8 cellular contexts compared by ENCODE assay signal in the genomic region with DNA sequence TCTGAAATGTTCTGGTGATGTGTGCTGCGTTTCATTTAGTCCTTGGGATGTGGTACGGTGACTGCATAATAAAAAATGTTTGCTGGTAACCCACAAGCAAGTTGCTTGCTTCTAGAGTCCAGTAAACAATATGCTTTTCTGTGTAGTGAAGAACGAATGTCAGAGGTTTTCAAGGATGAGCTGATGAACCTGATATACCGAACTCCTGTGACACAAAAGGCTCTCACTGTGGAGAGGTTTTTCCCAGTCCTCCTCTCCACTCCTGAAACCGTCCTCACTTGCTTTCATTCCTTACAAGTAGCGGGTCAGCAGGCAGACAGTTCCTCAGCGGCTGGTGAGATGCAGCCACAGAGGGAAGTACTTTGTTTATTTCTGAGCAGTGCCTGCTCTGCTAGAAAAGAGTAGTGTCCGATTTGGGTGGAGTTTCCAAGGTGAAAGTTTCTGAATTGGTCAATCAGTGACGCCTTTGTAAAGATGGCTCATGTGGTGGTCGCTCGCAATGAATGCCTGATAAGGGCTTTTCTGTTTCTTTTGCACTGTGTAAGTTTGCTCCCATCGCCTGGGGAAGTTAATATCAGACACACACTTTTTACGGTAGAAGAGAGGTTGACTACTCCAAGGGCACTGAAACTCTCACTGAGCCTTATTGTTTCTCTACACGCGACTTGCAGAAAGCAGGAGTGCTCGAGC. TPM values are rescaled to one million over a fixed set of nuclear protein-coding genes. Genes with fewer than 3 reads are reported as not detected.
DNase-seq lines count a peak whose midpoint lies in the region; ATAC-seq, FAIRE-seq and TF ChIP-seq lines count a peak whose summit lies in the region.

No MANE protein-coding gene starts in this region.

- DNase-seq in NCI-H345 treated with DMSO at 0.1 percent for 48 hours (lab: John Stamatoyannopoulos, UW; ENCODE audit: unreplicated experiment) (peak; percentile 42), K562 (ENCODE audit: extremely low read depth in 1 of 4, low spot score in 3 of 4) (peak in 1 of 4 experiments; percentile 29), kidney (no peak)
- DNase-seq in stimulated activated CD8-positive, alpha-beta memory T cell treated with anti-CD3 and anti-CD28 coated beads, Interleukin-4, amount 100 ng/mL, for 48 hours = peak; percentile 56

- BruUV-seq in K562 (replicated peaks; lab: Mats Ljungman, UMichigan) = no TSS peak

- H3K4me2 ChIP-seq in BLaER1 treated with 17β-estradiol and CSF1 and Interleukin-3, amounts not matched to agents 10 nM and 100 nM = peak overlapping the region; percentile 83 to 97 (median 92)
- H3K4me2 ChIP-seq in K562 (ENCODE audit: insufficient read depth, low read length) = peak overlapping the region; percentile 79

- POLR2A ChIA-PET in K562 (lab: Yijun Ruan, JAX) = no interaction called here

- H2AFZ ChIP-seq in K562 (ENCODE audit: low read depth, low read length) = peak overlapping the region; percentile 71

- in situ Hi-C loops in K562 (cut with MboI) = no loop called here

- peaks cover 56 to 63% (median 59%) of the 10 kb centered on the region in 10 experiments for H3K4me1 ChIP-seq in BLaER1 treated with 17β-estradiol and CSF1 and Interleukin-3, amounts not matched to agents 10 nM and 100 nM
- peaks cover 0 to 5% of the 10 kb centered on the region in 2 experiments; a peak in 3 of 5 replicates for H3K4me1 ChIP-seq in K562 (replicated peaks in 1 of 2; ENCODE audit: control insufficient read depth in 2 of 2, insufficient read depth in 2 of 2, low read length in 2 of 2)
- H3K4me1 ChIP-seq in kidney (ENCODE audit: control insufficient read depth in 1 of 2, insufficient read depth in 1 of 2, low read depth in 1 of 2, low read length in 2 of 2) = peaks cover 12 to 13% of the 10 kb centered on the region in 2 donors

- peak overlapping the region; percentile 72 to 87 (median 78) for H3K4me3 ChIP-seq in BLaER1 treated with 17β-estradiol and CSF1 and Interleukin-3, amounts not matched to agents 10 nM and 100 nM
- peak overlapping the region; percentile 77 for H3K4me3 ChIP-seq in K562
- peak overlapping the region; percentile 94 to 97 for H3K4me3 ChIP-seq in kidney (ENCODE audit: low read length in 2 of 2)

- no peaks in the 10 kb centered on the region for H3K9me1 ChIP-seq in K562 (ENCODE audit: control insufficient read depth, insufficient read depth, low read length)

- intact Hi-C loops in K562 (cut with micrococcal nuclease) = loop anchor here (5.0 kb wide), 1 partner anchor 145 kb away; no protein-coding TSS in a partner anchor
- intact Hi-C loops in kidney (cut with DNase I) = no loop called here

- H4K20me1 ChIP-seq in BLaER1 treated with 17β-estradiol and CSF1 and Interleukin-3, amounts not matched to agents 10 nM and 100 nM = peaks cover 4 to 49% (median 34%) of the 10 kb centered on the region in 11 experiments; a peak in 18 of 22 replicates
- no peaks in the 10 kb centered on the region for H4K20me1 ChIP-seq in K562 (replicated peaks; ENCODE audit: control insufficient read depth, insufficient read depth, low read length)

- no peaks in the 10 kb centered on the region for H3K27me3 ChIP-seq in BLaER1 treated with 17β-estradiol and CSF1 and Interleukin-3, amounts not matched to agents 10 nM and 100 nM
- no peaks in the 10 kb centered on the region for H3K27me3 ChIP-seq in K562 (ENCODE audit: control insufficient read depth in 2 of 2, insufficient read depth in 2 of 2, low read length in 2 of 2)

- peaks cover 0 to 30% (median 13%) of the 10 kb centered on the region in 11 experiments; a peak in 15 of 22 replicates for H3K36me3 ChIP-seq in BLaER1 treated with 17β-estradiol and CSF1 and Interleukin-3, amounts not matched to agents 10 nM and 100 nM
- H3K36me3 ChIP-seq in K562 (ENCODE audit: control insufficient read depth, insufficient read depth, low read length) (no peaks in the 10 kb centered on the region), kidney (ENCODE audit: control insufficient read depth in 1 of 2, insufficient read depth in 2 of 2, low read length in 2 of 2) (no peaks in the 10 kb centered on the region)

- peak overlapping the region; percentile 89 to 100 (median 100) for H3K27ac ChIP-seq in BLaER1 treated with 17β-estradiol and CSF1 and Interleukin-3, amounts not matched to agents 10 nM and 100 nM
- H3K27ac ChIP-seq in K562 (ENCODE audit: extremely low read depth, low read depth, low read length) (peak overlapping the region; percentile 99), kidney (ENCODE audit: low read depth in 2 of 2, low read length in 2 of 2) (peak overlapping the region; percentile 8 to 79)

- no peak for TF ChIP-seq EP300 in K562 (IDR thresholded peaks at IDR 0.05; ENCODE audit: low read length)

- H3K9me3 ChIP-seq in BLaER1 treated with 17β-estradiol and CSF1 and Interleukin-3, amounts not matched to agents 10 nM and 100 nM (replicated peaks in 1 of 11) = no peaks in the 10 kb centered on the region
- H3K9me3 ChIP-seq in K562 (replicated peaks; ENCODE audit: control insufficient read depth, insufficient read depth, low read depth, low read length) (no peaks in the 10 kb centered on the region; the same call in 1 of the 2 replicates), kidney (ENCODE audit: control insufficient read depth in 1 of 2, low read length in 2 of 2) (no peaks in the 10 kb centered on the region)

- no peak for TF ChIP-seq POLR2A in K562 (conservative IDR thresholded peaks at IDR 0.05)

- TF ChIP-seq RAD21 in K562 (CRISPR knock-in tag; conservative IDR thresholded peaks at IDR 0.05 in 1 of 2, IDR thresholded peaks at IDR 0.05 in 1 of 2) = no peak

- WGBS in K562 (ENCODE audit: insufficient coverage, low coverage, missing lambda C conversion rate) = 6% methylated on average over 15 of the region's 16 CpGs

- FAIRE-seq in K562 (lab: Jason Lieb, UNC) (peak; percentile 67), kidney (lab: Jason Lieb, UNC) (no peak)

- ATAC-seq in GM19463 (IDR thresholded peaks at IDR 0.05; ENCODE audit: unreplicated experiment) (peak; percentile 26), K562 (peak; percentile 16), HG02571 (IDR thresholded peaks at IDR 0.05; ENCODE audit: unreplicated experiment) (no peak), HG03039 (IDR thresholded peaks at IDR 0.05; ENCODE audit: unreplicated experiment) (no peak)

- H3K9ac ChIP-seq in BLaER1 treated with 17β-estradiol and CSF1 and Interleukin-3, amounts not matched to agents 10 nM and 100 nM = peak overlapping the region; percentile 97 to 100 (median 99)
- H3K9ac ChIP-seq in K562 (ENCODE audit: insufficient read depth in 1 of 2, low read depth in 2 of 2, low read length in 2 of 2) (peak overlapping the region; percentile 82; a peak in 3 of 4 replicates), kidney (ENCODE audit: low read length in 2 of 2) (peak overlapping the region; percentile 63 to 84)

- peaks cover 56% of the 10 kb centered on the region for H3K79me2 ChIP-seq in K562 (ENCODE audit: control insufficient read depth, insufficient read depth, low read length)

- CTCF ChIA-PET in K562 (lab: Yijun Ruan, JAX; ENCODE audit: low intra/inter-chr PET ratio) = no interaction called here

- TF ChIP-seq CTCF in K562 (IDR thresholded peaks at IDR 0.05 in 2 of 3, conservative IDR thresholded peaks at IDR 0.05 in 1 of 3; ENCODE audit: insufficient read depth in 2 of 3, low read depth in 1 of 3, low read length in 3 of 3) (no peak), kidney (IDR thresholded peaks at IDR 0.05; ENCODE audit: borderline replicate concordance, extremely low read depth, insufficient read depth) (no peak)

TF ChIP-seq in K562, 482 proteins besides CTCF, POLR2A, EP300 and RAD21:
- TF ChIP-seq POLR2G (IDR thresholded peaks at IDR 0.05; ENCODE audit: low read depth, low read length) (no peak), FUS (optimal IDR thresholded peaks at IDR 0.05; ENCODE audit: low read depth, low read length) (no peak), SPI1 (IDR thresholded peaks at IDR 0.05; ENCODE audit: borderline replicate concordance, low read depth, low read length) (peak; percentile 9; the same call in 1 of the 2 replicates), RAD51 (IDR thresholded peaks at IDR 0.05; ENCODE audit: borderline replicate concordance, low read depth) (no peak)
- TF ChIP-seq, protein P1, sequence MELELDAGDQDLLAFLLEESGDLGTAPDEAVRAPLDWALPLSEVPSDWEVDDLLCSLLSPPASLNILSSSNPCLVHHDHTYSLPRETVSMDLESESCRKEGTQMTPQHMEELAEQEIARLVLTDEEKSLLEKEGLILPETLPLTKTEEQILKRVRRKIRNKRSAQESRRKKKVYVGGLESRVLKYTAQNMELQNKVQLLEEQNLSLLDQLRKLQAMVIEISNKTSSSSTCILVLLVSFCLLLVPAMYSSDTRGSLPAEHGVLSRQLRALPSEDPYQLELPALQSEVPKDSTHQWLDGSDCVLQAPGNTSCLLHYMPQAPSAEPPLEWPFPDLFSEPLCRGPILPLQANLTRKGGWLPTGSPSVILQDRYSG (tag; conservative IDR thresholded peaks at IDR 0.05; ENCODE audit: low read depth) = no peak

RNA-seq across cellular contexts. Expression of a gene that starts 3.0 kb away (rescaled TPM):
- 9.4 and 9.8 TPM in 2 replicates for total RNA-seq in K562 (2011; cell fraction: chromatin; rRNA removed; ENCODE audit: low replicate concordance)
- total RNA-seq in K562 (2011; cell fraction: nucleolus; rRNA removed) = 5.7 and 6.3 TPM in 2 replicates
- 4.8 and 14.7 TPM in 2 replicates for total RNA-seq in K562 (2011; cell fraction: nucleoplasm; rRNA removed)
- total RNA-seq in K562 (2014; rRNA removed) (3.4 and 4.6 TPM in 2 replicates), K562 (2014; rRNA removed; fragmentation: Illumina TruSeq; extraction: Trizol) (4.1 and 5.1 TPM in 2 replicates), K562 (2015; rRNA removed; fragmentation: Illumina TruSeq; extraction: Trizol) (6.4 and 6.6 TPM in 2 replicates), K562 (2021) (10.6 and 12.7 TPM in 2 replicates), kidney (59.8 TPM)
- polyA plus RNA-seq in K562 (2011; rRNA removed) (3.1 and 3.9 TPM in 2 replicates), K562 (2014; fragmentation: Illumina TruSeq; extraction: Trizol) (5.6 and 5.8 TPM in 2 replicates), K562 (2014; fragmentation: Nextera tagmentation; extraction: Ambion mirVana) (1 to 10 TPM in 1 of 2 experiments, under 1 TPM in 1; 0.81 to 1.8 TPM), K562 (2014; rRNA removed) (3.9 and 4.1 TPM in 2 replicates), kidney (ENCODE audit: insufficient read depth, low read depth, low replicate concordance) (5.2 TPM)
- 2.1 and 2.9 TPM in 2 replicates for polyA plus RNA-seq in K562 (2011; cell fraction: cytosol; rRNA removed)
- polyA plus RNA-seq in K562 (2011; cell fraction: nucleus; rRNA removed) = 5.8 and 8.2 TPM in 2 replicates
- 4.0 and 5.5 TPM in 2 replicates for polyA plus RNA-seq in K562 (2012)
- 7.4 and 7.5 TPM in 2 replicates for polyA minus RNA-seq in K562 (2011; rRNA and poly(A)+ RNA removed)
- polyA minus RNA-seq in K562 (2011; cell fraction: cytosol; rRNA and poly(A)+ RNA removed) = 4.9 and 5.4 TPM in 2 replicates
- 9.3 and 15.8 TPM in 2 replicates for polyA minus RNA-seq in K562 (2011; cell fraction: nucleus; rRNA and poly(A)+ RNA removed)

Comparison
In these comparisons a context has a peak if more than half of its experiments do, and no peak if none do; other contexts are left out.
1. H3K27ac ChIP-seq: peak in every context shown above with its lines; median percentile 100 in BLaER1 treated with 17β-estradiol and CSF1 and Interleukin-3, amounts not matched to agents 10 nM and 100 nM; 99 in K562; 44 in kidney.
2. ATAC-seq: peak in GM19463 (single experiment) and K562 (single experiment); none in HG02571 (single experiment) and HG03039 (single experiment).
3. Peak in every context shown above with its lines, with median percentiles within 50 percentile points of each other: H3K4me3 ChIP-seq and H3K9ac ChIP-seq.